Comparison of ENCODE assay signal across 8 cellular contexts in the genomic region with DNA sequence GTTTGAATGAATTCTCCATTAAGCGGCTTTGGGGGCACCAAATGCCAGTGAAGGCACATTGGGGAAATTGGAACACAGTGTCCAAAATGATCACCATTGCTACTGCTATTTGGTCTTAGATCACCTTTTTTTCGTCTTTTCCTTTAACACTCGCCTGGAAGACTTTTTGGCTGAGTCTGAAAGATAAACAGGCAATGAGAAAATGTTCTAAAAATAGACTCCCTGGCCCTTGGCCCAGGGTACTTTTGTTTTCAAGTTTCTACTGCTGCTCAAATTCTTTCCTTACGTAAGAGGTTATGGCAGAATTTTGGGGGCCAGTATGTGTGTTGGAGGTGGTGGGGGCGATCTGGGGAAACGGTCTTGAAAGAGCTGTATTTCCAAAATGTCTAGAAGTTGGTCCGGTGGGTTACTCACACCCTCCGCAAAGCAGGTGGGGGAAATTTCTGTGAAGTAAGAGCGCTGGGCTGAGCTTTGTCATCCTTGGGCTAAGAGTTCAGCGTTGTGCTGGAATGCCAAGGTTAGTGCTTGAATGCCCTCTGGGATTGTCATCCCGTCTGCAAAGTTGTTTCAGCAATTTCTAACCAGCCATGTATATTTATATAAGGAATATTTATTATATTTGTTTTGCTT. TPM values are rescaled to one million over a fixed set of nuclear protein-coding genes. Genes with fewer than 3 reads are reported as not detected.
DNase-seq lines count a peak whose midpoint lies in the region; FAIRE-seq and TF ChIP-seq lines count a peak whose summit lies in the region.

No MANE protein-coding gene starts in this region.

- WGBS in liver: 6% methylated on average over 11 of the region's 11 CpGs
- WGBS in testis, 2 donors: 1% methylated on average over 11 of the region's 11 CpGs

- H3K9ac ChIP-seq in liver (ENCODE audit: low read depth in 1 of 2, low read length in 2 of 2): peak overlapping the region; percentile 85 to 90

- H3K4me1 ChIP-seq in liver (ENCODE audit: control insufficient read depth in 4 of 4, insufficient read depth in 4 of 4, low read length in 3 of 4): peaks cover 5 to 35% (median 14%) of the 10 kb centered on the region in 4 donors
- H3K4me1 ChIP-seq in testis: peaks cover 33% of the 10 kb centered on the region

- TF ChIP-seq CTCF in LNCaP clone FGC (IDR thresholded peaks at IDR 0.05; ENCODE audit: control insufficient read depth, extremely low read depth, insufficient read depth) (no peak), bronchial epithelial cell (IDR thresholded peaks at IDR 0.05; ENCODE audit: insufficient read depth, low read length, severe bottlenecking) (no peak), liver (IDR thresholded peaks at IDR 0.05; ENCODE audit: low read depth, low read length, missing input control) (no peak), testis (IDR thresholded peaks at IDR 0.05) (no peak)

- DNase-seq in AG20443 (ENCODE audit: low spot score) (peak; percentile 60), LNCaP clone FGC (ENCODE audit: low read depth) (no peak), bronchial epithelial cell (ENCODE audit: low read depth) (peak; percentile 77), testis (peak; percentile 84), NCI-H510A (lab: John Stamatoyannopoulos, UW) (no peak), cerebellum (ENCODE audit: low spot score) (no peak), D341Med (ENCODE audit: low spot score) (no peak)

- TF ChIP-seq POLR2A in testis (IDR thresholded peaks at IDR 0.05): no peak

- peaks cover 2% of the 10 kb centered on the region for H3K36me3 ChIP-seq in bronchial epithelial cell (ENCODE audit: control insufficient read depth, insufficient read depth, low read length)
- H3K36me3 ChIP-seq in liver (ENCODE audit: control insufficient read depth in 4 of 4, insufficient read depth in 3 of 4, low read depth in 1 of 4, low read length in 3 of 4): no peaks in the 10 kb centered on the region
- no peaks in the 10 kb centered on the region for H3K36me3 ChIP-seq in testis (ENCODE audit: low read depth, missing control alignments)

- peak in 1 of 2 donors; percentile 12 for TF ChIP-seq RAD21 in liver (IDR thresholded peaks at IDR 0.05)

- H3K9me3 ChIP-seq in liver (ENCODE audit: control insufficient read depth in 4 of 4, low read length in 3 of 4): no peaks in the 10 kb centered on the region
- H3K9me3 ChIP-seq in testis: no peaks in the 10 kb centered on the region

- peak overlapping the region; percentile 71 for H3K4me3 ChIP-seq in LNCaP clone FGC (ENCODE audit: low read depth, low read length)
- peak overlapping the region; percentile 93 for H3K4me3 ChIP-seq in bronchial epithelial cell (ENCODE audit: low read depth, low read length)
- H3K4me3 ChIP-seq in liver (ENCODE audit: low read depth in 1 of 3, low read length in 3 of 3): peak overlapping the region; percentile 33 to 82 (median 71)
- H3K4me3 ChIP-seq in testis: peak overlapping the region; percentile 86 to 99

- intact Hi-C loops in testis (cut with DNase I; ENCODE audit: low total_unique reads): no loop called here

- no peaks in the 10 kb centered on the region for H3K27me3 ChIP-seq in bronchial epithelial cell (ENCODE audit: control insufficient read depth, insufficient read depth, low read length)
- no peaks in the 10 kb centered on the region for H3K27me3 ChIP-seq in liver (ENCODE audit: control insufficient read depth in 4 of 4, insufficient read depth in 4 of 4, low read length in 3 of 4)
- H3K27me3 ChIP-seq in testis: no peaks in the 10 kb centered on the region

- H3K27ac ChIP-seq in liver (ENCODE audit: low read depth in 1 of 2, low read length in 2 of 2) (peak overlapping the region; percentile 95 to 98), testis (peak overlapping the region; percentile 92 to 97)

- FAIRE-seq in bronchial epithelial cell (lab: Jason Lieb, UNC): no peak

TF ChIP-seq in liver, 16 proteins besides CTCF, POLR2A, EP300 and RAD21:
- no peak for TF ChIP-seq ATF3 (IDR thresholded peaks at IDR 0.05)
- TF ChIP-seq, protein P1, sequence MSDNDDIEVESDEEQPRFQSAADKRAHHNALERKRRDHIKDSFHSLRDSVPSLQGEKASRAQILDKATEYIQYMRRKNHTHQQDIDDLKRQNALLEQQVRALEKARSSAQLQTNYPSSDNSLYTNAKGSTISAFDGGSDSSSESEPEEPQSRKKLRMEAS (IDR thresholded peaks at IDR 0.05): no peak
- peak; percentile 21 for TF ChIP-seq NR2F2 (IDR thresholded peaks at IDR 0.05)
- TF ChIP-seq HNF4A (conservative IDR thresholded peaks at IDR 0.05): peak; percentile 25 to 50
- no peak for TF ChIP-seq YY1 (IDR thresholded peaks at IDR 0.05)
- TF ChIP-seq TAF1 (conservative IDR thresholded peaks at IDR 0.05): no peak
- TF ChIP-seq FOXA1 (IDR thresholded peaks at IDR 0.05): no peak
- TF ChIP-seq RXRA (IDR thresholded peaks at IDR 0.05): peak in 1 of 2 donors; percentile 37
- TF ChIP-seq FOXA2 (IDR thresholded peaks at IDR 0.05): peak; percentile 72
- TF ChIP-seq JUND (IDR thresholded peaks at IDR 0.05): peak; percentile 21 to 58
TF ChIP-seq in liver: peak in this region for 5.

RNA-seq across cellular contexts. Expression of gene ITPRIP, which starts 1.3 kb away (rescaled TPM):
- total RNA-seq in bronchial epithelial cell (12.9 and 30.7 TPM in 2 replicates), liver (1 to 10 TPM; 7.7 to 7.9 TPM), testis (10 to 100 TPM; 21.6 to 29.5 TPM), cerebellum (4.3 TPM)
- polyA plus RNA-seq in liver (1 to 10 TPM; 3.5 to 4.2 TPM), testis (ENCODE audit: insufficient read depth, low read depth, low replicate concordance) (21.5 TPM)

RNA-seq across cellular contexts. Expression of gene CFAP58, which starts 14.0 kb away (rescaled TPM):
- total RNA-seq in bronchial epithelial cell: 0.53 and 1.2 TPM in 2 replicates
- under 1 TPM; 0.08 to 0.09 TPM for total RNA-seq in liver
- under 1 TPM in 1 of 2 donors, not detected in 1; 0.01 TPM for polyA plus RNA-seq in liver
- 10 to 100 TPM; 10.1 to 14.6 TPM for total RNA-seq in testis
- 16.3 TPM for polyA plus RNA-seq in testis (ENCODE audit: insufficient read depth, low read depth, low replicate concordance)
- 0.45 TPM for total RNA-seq in cerebellum

Comparison
In these comparisons a context has a peak if more than half of its experiments do, and no peak if none do; other contexts are left out.
1. DNase-seq: peak in AG20443 (single experiment), bronchial epithelial cell (single experiment) and testis (single experiment); none in LNCaP clone FGC (single experiment), NCI-H510A (single experiment), cerebellum (single experiment) and D341Med (single experiment).
2. Peak in every context shown above with its lines, with median percentiles within 50 percentile points of each other: H3K4me3 ChIP-seq.